Comparison of ENCODE assay signal across 34 cellular contexts in genomic region chr20:6055981-6056569, GRCh38. TPM values are rescaled to one million over a fixed set of nuclear protein-coding genes. Genes with fewer than 3 reads are reported as not detected.
DNase-seq lines count a peak whose midpoint lies in the region; ATAC-seq, FAIRE-seq and TF ChIP-seq lines count a peak whose summit lies in the region.
"Had no signal": no experiment of that assay in that cellular context is flagged by ENCODE, and none has a peak within 500 bp of the region (broad histone marks: within the 10 kb centered on the region; RNA-seq: fewer than 3 reads in every experiment).

No MANE protein-coding gene starts in this region.

- no peak overlapping the region for H3K4me3 ChIP-seq in GM12864 (ENCODE audit: low read depth, low read length)
- H3K4me3 ChIP-seq in HUES6 (ENCODE audit: low read depth, low read length): no peak overlapping the region
- no peak overlapping the region for H3K4me3 ChIP-seq in HepG2 (replicated peaks in 1 of 3; ENCODE audit: insufficient read depth in 1 of 3, low read depth in 2 of 3, low read length in 3 of 3)
- no peak overlapping the region for H3K4me3 ChIP-seq in smooth muscle cell
- no peak overlapping the region for H3K4me3 ChIP-seq in left lung
- H3K4me3 ChIP-seq: adrenal gland, esophagus squamous epithelium, pancreas, skin epidermis, suprapubic skin, uterus had no signal

- TF ChIP-seq EP300 in HepG2 (IDR thresholded peaks at IDR 0.05; ENCODE audit: low read depth in 2 of 2, low read length in 2 of 2): no peak
- no peak for TF ChIP-seq EP300 in HepG2 (CRISPR knock-in tag; IDR thresholded peaks at IDR 0.05; ENCODE audit: borderline replicate concordance)

- no peaks in the 10 kb centered on the region for H3K36me3 Mint-ChIP-seq in activated naive CD4-positive, alpha-beta T cell treated with anti-CD3 and anti-CD28 coated beads for 36 hours (ENCODE audit: low read depth)
- no peaks in the 10 kb centered on the region for H3K36me3 Mint-ChIP-seq in activated T-helper 17 cell treated with anti-CD3 and anti-CD28 coated beads, Interleukin-2, amount 50 U/mL, for 72 hours (ENCODE audit: low read depth)
- H3K36me3 Mint-ChIP-seq: activated CD4-positive, alpha-beta memory T cell treated with anti-CD3 and anti-CD28 coated beads for 36 hours; activated naive CD4-positive, alpha-beta T cell treated with anti-CD3 and anti-CD28 coated beads, Interleukin-2, amount 10 ng/mL, durations not matched to agents 7 days and 5 days; brain; stimulated activated naive B cell treated with anti-CD40 and anti-IgM and Interleukin-4, amounts not matched to agents 10 μg/mL and 1 μg/mL and 100 μg/mL, for 72 hours had no signal

- TF ChIP-seq RAD21 in HepG2 (CRISPR knock-in tag; IDR thresholded peaks at IDR 0.05): no peak

- H2AFZ ChIP-seq in HepG2 (ENCODE audit: low read length) (no peak overlapping the region), smooth muscle cell (ENCODE audit: low read depth) (no peak overlapping the region)

- H3F3A ChIP-seq in smooth muscle cell (ENCODE audit: low read depth): peaks cover 7% of the 10 kb centered on the region

- no peaks in the 10 kb centered on the region for H3K9me3 Mint-ChIP-seq in activated naive CD4-positive, alpha-beta T cell treated with anti-CD3 and anti-CD28 coated beads for 36 hours
- peaks cover 2% of the 10 kb centered on the region for H3K9me3 Mint-ChIP-seq in activated T-helper 17 cell treated with anti-CD3 and anti-CD28 coated beads, Interleukin-2, amount 50 U/mL, for 72 hours
- H3K9me3 Mint-ChIP-seq: activated CD4-positive, alpha-beta memory T cell treated with anti-CD3 and anti-CD28 coated beads for 36 hours; activated naive CD4-positive, alpha-beta T cell treated with anti-CD3 and anti-CD28 coated beads, Interleukin-2, amount 10 ng/mL, durations not matched to agents 7 days and 5 days; activated T-helper 1 cell treated with anti-CD3 and anti-CD28 coated beads, Interleukin-12 subunit alpha, Interleukin-12 subunit beta, Interleukin-2, Interleukin-4 antibody, amounts not matched to agents 30 ng/mL and 10 ng/mL and 1 ng/mL, durations not matched to agents 14 hours and 24 hours and 36 hours; neural crest cell; stimulated activated naive B cell treated with anti-CD40 and anti-IgM and Interleukin-4, amounts not matched to agents 10 μg/mL and 1 μg/mL and 100 μg/mL, for 72 hours had no signal

- H3K36me3 ChIP-seq in HUES6 (ENCODE audit: control insufficient read depth, insufficient read depth, low read length): no peaks in the 10 kb centered on the region
- no peaks in the 10 kb centered on the region for H3K36me3 ChIP-seq in HepG2 (replicated peaks in 1 of 2; ENCODE audit: control insufficient read depth in 1 of 2, insufficient read depth in 2 of 2, low read length in 2 of 2)
- H3K36me3 ChIP-seq in smooth muscle cell (ENCODE audit: low read depth): no peaks in the 10 kb centered on the region
- no peaks in the 10 kb centered on the region for H3K36me3 ChIP-seq in left lung
- H3K36me3 ChIP-seq: adrenal gland, esophagus squamous epithelium, pancreas, suprapubic skin, uterus had no signal

- H3K27me3 ChIP-seq in HUES6 (ENCODE audit: control insufficient read depth, insufficient read depth, low read length) (peaks cover 33% of the 10 kb centered on the region), HepG2 (ENCODE audit: control insufficient read depth in 1 of 2, insufficient read depth in 2 of 2, low read length in 2 of 2) (peaks cover 1 to 8% of the 10 kb centered on the region in 2 experiments; a peak in 1 of 5 replicates), smooth muscle cell (ENCODE audit: low read depth) (no peaks in the 10 kb centered on the region), left lung (peaks cover 0 to 49% of the 10 kb centered on the region in 2 donors)
- H3K27me3 ChIP-seq: foreskin keratinocyte, pancreas had no signal

- no peak for TF ChIP-seq POLR2A in HepG2 (IDR thresholded peaks at IDR 0.05; ENCODE audit: insufficient read depth in 1 of 2, low read depth in 2 of 2, low read length in 2 of 2)

- H3K27ac Mint-ChIP-seq in activated naive CD4-positive, alpha-beta T cell treated with anti-CD3 and anti-CD28 coated beads for 36 hours: no peak overlapping the region
- no peak overlapping the region for H3K27ac Mint-ChIP-seq in activated T-helper 17 cell treated with anti-CD3 and anti-CD28 coated beads, Interleukin-2, amount 50 U/mL, for 72 hours
- H3K27ac Mint-ChIP-seq: activated CD4-positive, alpha-beta memory T cell treated with anti-CD3 and anti-CD28 coated beads for 36 hours; activated naive CD4-positive, alpha-beta T cell treated with anti-CD3 and anti-CD28 coated beads, Interleukin-2, amount 10 ng/mL, durations not matched to agents 7 days and 5 days; activated T-helper 1 cell treated with anti-CD3 and anti-CD28 coated beads, Interleukin-12 subunit alpha, Interleukin-12 subunit beta, Interleukin-2, Interleukin-4 antibody, amounts not matched to agents 30 ng/mL and 10 ng/mL and 1 ng/mL, durations not matched to agents 14 hours and 24 hours and 36 hours; brain; stimulated activated naive B cell treated with anti-CD40 and anti-IgM and Interleukin-4, amounts not matched to agents 10 μg/mL and 1 μg/mL and 100 μg/mL, for 72 hours had no signal

- ATAC-seq in HepG2 (peak; percentile 11), left lung (no peak)
- no peak for ATAC-seq in activated T-helper 17 cell treated with anti-CD3 and anti-CD28 coated beads, Interleukin-2, amount 50 U/mL, for 72 hours (replicated peaks)
- ATAC-seq: foreskin keratinocyte; Panc1; pancreas; stimulated activated naive B cell treated with anti-CD40 and anti-IgM and Interleukin-4, amounts not matched to agents 10 μg/mL and 1 μg/mL and 100 μg/mL, for 72 hours had no signal

- H3K9ac ChIP-seq in HUES6 (ENCODE audit: low read length): peak overlapping the region; percentile 62
- no peak overlapping the region for H3K9ac ChIP-seq in HepG2 (ENCODE audit: insufficient read depth, low read depth, low read length)
- peak overlapping the region; percentile 67 for H3K9ac ChIP-seq in smooth muscle cell (ENCODE audit: low read depth)

- intact Hi-C loops in HepG2 (cut with micrococcal nuclease; ENCODE audit: unreplicated experiment) (no loop called here), left lung (cut with DNase I) (no loop called here)
- intact Hi-C loops in activated naive CD4-positive, alpha-beta T cell treated with anti-CD3 and anti-CD28 coated beads for 36 hours (cut with micrococcal nuclease): no loop called here

- no peaks in the 10 kb centered on the region for H3K9me3 ChIP-seq in HUES6 (ENCODE audit: control insufficient read depth, insufficient read depth, low read depth, low read length)
- no peaks in the 10 kb centered on the region for H3K9me3 ChIP-seq in HepG2 (ENCODE audit: low read length)
- no peaks in the 10 kb centered on the region for H3K9me3 ChIP-seq in smooth muscle cell (replicated peaks; ENCODE audit: low read depth)
- H3K9me3 ChIP-seq in left lung: no peaks in the 10 kb centered on the region
- H3K9me3 ChIP-seq: adrenal gland, esophagus squamous epithelium, pancreas, suprapubic skin, uterus had no signal

- H3K4me1 ChIP-seq in HUES6 (ENCODE audit: control insufficient read depth, insufficient read depth, low read length): peaks cover 29% of the 10 kb centered on the region
- H3K4me1 ChIP-seq in HepG2 (ENCODE audit: insufficient read depth, low read length): peaks cover 48% of the 10 kb centered on the region
- peaks cover 21% of the 10 kb centered on the region for H3K4me1 ChIP-seq in smooth muscle cell (ENCODE audit: low read depth)
- peaks cover 3 to 12% of the 10 kb centered on the region in 2 donors for H3K4me1 ChIP-seq in left lung

- no TSS peak for BruUV-seq in HepG2 (replicated peaks; lab: Mats Ljungman, UMichigan)

- H3K27me3 Mint-ChIP-seq in activated naive CD4-positive, alpha-beta T cell treated with anti-CD3 and anti-CD28 coated beads for 36 hours (ENCODE audit: low read depth): peaks cover 17% of the 10 kb centered on the region
- H3K27me3 Mint-ChIP-seq in activated T-helper 17 cell treated with anti-CD3 and anti-CD28 coated beads, Interleukin-2, amount 50 U/mL, for 72 hours: peaks cover 27% of the 10 kb centered on the region

- in situ Hi-C loops in HepG2 (cut with HindIII; ENCODE audit: extremely low pct_ligation_motif_present, low pct_unique_long_range_greater_than_20kb): no loop called here

- H3K4me1 Mint-ChIP-seq in activated naive CD4-positive, alpha-beta T cell treated with anti-CD3 and anti-CD28 coated beads for 36 hours (ENCODE audit: low read depth): peaks cover 8% of the 10 kb centered on the region
- H3K4me1 Mint-ChIP-seq in activated T-helper 17 cell treated with anti-CD3 and anti-CD28 coated beads, Interleukin-2, amount 50 U/mL, for 72 hours: peaks cover 2% of the 10 kb centered on the region

- H3K4me2 ChIP-seq in HepG2 (ENCODE audit: low read depth, low read length) (no peak overlapping the region), smooth muscle cell (peak overlapping the region; percentile 96)

- H3K27ac ChIP-seq in HUES6 (ENCODE audit: low read depth, low read length) (no peak overlapping the region; the same call in 1 of the 2 replicates), HepG2 (ENCODE audit: extremely low read length, insufficient read depth, low read length) (no peak overlapping the region), smooth muscle cell (ENCODE audit: low read depth) (peak overlapping the region; percentile 92), left lung (no peak overlapping the region)
- H3K27ac ChIP-seq: adrenal gland, esophagus squamous epithelium, foreskin keratinocyte, HL-60, pancreas, skin epidermis, suprapubic skin, uterus had no signal

- CTCF ChIA-PET in HepG2 (lab: Yijun Ruan, JAX; ENCODE audit: low intra/inter-chr PET ratio, low total read pairs): no interaction called here
- CTCF ChIA-PET in activated naive CD4-positive, alpha-beta T cell treated with anti-CD3 and anti-CD28 coated beads for 36 hours (lab: Charles Lee): interaction anchor here (0.6 kb wide), 1 partner anchor 54 kb away, joined by 4 read pairs; no protein-coding TSS in a partner anchor

- POLR2A ChIA-PET in HepG2 (lab: Yijun Ruan, JAX): no interaction called here

- FAIRE-seq in HepG2 (lab: Jason Lieb, UNC): no peak
- FAIRE-seq: endometrium, pancreas had no signal

- TF ChIP-seq CTCF in GM12864 (IDR thresholded peaks at IDR 0.05; ENCODE audit: low read depth, low read length, missing control alignments) (peak; percentile 5), HepG2 (CRISPR knock-in tag; IDR thresholded peaks at IDR 0.05) (no peak), smooth muscle cell (IDR thresholded peaks at IDR 0.05; ENCODE audit: borderline replicate concordance, insufficient read depth, poor library complexity, severe bottlenecking) (peak; percentile 5), left lung (IDR thresholded peaks at IDR 0.05) (no peak)

- H4K20me1 ChIP-seq in HepG2 (ENCODE audit: insufficient read depth, low read length) (no peaks in the 10 kb centered on the region), smooth muscle cell (ENCODE audit: low read depth) (no peaks in the 10 kb centered on the region)

- H3K79me2 ChIP-seq in HepG2 (ENCODE audit: insufficient read depth, low read length) (no peaks in the 10 kb centered on the region), smooth muscle cell (ENCODE audit: low read depth) (peaks cover 5% of the 10 kb centered on the region)

- WGBS in HepG2 (ENCODE audit: low lambda C conversion rate): 85% methylated on average over 9 of the region's 9 CpGs
- 76% methylated on average over 9 of the region's 9 CpGs for WGBS in smooth muscle cell (ENCODE audit: low lambda C conversion rate)

- no peak for DNase-seq in GM12864 (ENCODE audit: low read depth)
- DNase-seq in HepG2 (ENCODE audit: low spot score): no peak
- no peak for DNase-seq in smooth muscle cell (lab: John Stamatoyannopoulos, UW; ENCODE audit: unreplicated experiment)
- no peak for DNase-seq in activated naive CD4-positive, alpha-beta T cell treated with anti-CD3 and anti-CD28 coated beads for 36 hours
- DNase-seq in left lung: no peak
- DNase-seq: activated CD4-positive, alpha-beta memory T cell treated with anti-CD3 and anti-CD28 coated beads for 36 hours; activated CD4-positive, alpha-beta T cell treated with anti-CD3 and anti-CD28 coated beads for 1 hour; activated CD8-positive, alpha-beta memory T cell treated with anti-CD3 and anti-CD28 coated beads, Interleukin-2, amount 50 U/mL, for 4 hours; activated naive CD4-positive, alpha-beta T cell treated with anti-CD3 and anti-CD28 coated beads, Interleukin-2, amount 10 ng/mL, durations not matched to agents 7 days and 5 days; adrenal gland; cerebellar nuclear complex; esophagus squamous epithelium; foreskin keratinocyte; NCI-H1436; NCI-H2081; NCI-H526; pancreas; SHP77 treated with DMSO at 0.1 percent for 48 hours; stimulated activated naive B cell treated with anti-CD40 and anti-IgM and Interleukin-4, amounts not matched to agents 10 μg/mL and 1 μg/mL and 100 μg/mL, for 72 hours; uterus had no signal

- H3K4me3 Mint-ChIP-seq in activated naive CD4-positive, alpha-beta T cell treated with anti-CD3 and anti-CD28 coated beads for 36 hours: no peak overlapping the region
- H3K4me3 Mint-ChIP-seq in activated T-helper 17 cell treated with anti-CD3 and anti-CD28 coated beads, Interleukin-2, amount 50 U/mL, for 72 hours: no peak overlapping the region
- H3K4me3 Mint-ChIP-seq: activated CD4-positive, alpha-beta memory T cell treated with anti-CD3 and anti-CD28 coated beads for 36 hours; activated naive CD4-positive, alpha-beta T cell treated with anti-CD3 and anti-CD28 coated beads, Interleukin-2, amount 10 ng/mL, durations not matched to agents 7 days and 5 days; activated T-helper 1 cell treated with anti-CD3 and anti-CD28 coated beads, Interleukin-12 subunit alpha, Interleukin-12 subunit beta, Interleukin-2, Interleukin-4 antibody, amounts not matched to agents 30 ng/mL and 10 ng/mL and 1 ng/mL, durations not matched to agents 14 hours and 24 hours and 36 hours; brain; neural crest cell; stimulated activated naive B cell treated with anti-CD40 and anti-IgM and Interleukin-4, amounts not matched to agents 10 μg/mL and 1 μg/mL and 100 μg/mL, for 72 hours had no signal

RNA-seq across cellular contexts. Expression of gene LRRN4, which starts 2.2 kb away (rescaled TPM):
- total RNA-seq in HepG2 (2016; rRNA removed; fragmentation: Illumina TruSeq; extraction: Trizol) (0.20 and 0.25 TPM in 2 replicates), smooth muscle cell (0.67 and 3.9 TPM in 2 replicates), left lung (10 to 100 TPM; 26.0 to 44.3 TPM)
- total RNA-seq in HepG2 (2016; cell fraction: cytosol; rRNA removed; fragmentation: Illumina TruSeq; extraction: Trizol; ENCODE audit: low read depth): not detected in 2 replicates
- 0.13 TPM in 1 of 2 replicates, not detected in the other for total RNA-seq in HepG2 (2016; cell fraction: insoluble cytoplasmic fraction; rRNA removed; fragmentation: Illumina TruSeq; extraction: Trizol)
- 0.17 TPM in 1 of 2 replicates, not detected in the other for total RNA-seq in HepG2 (2016; cell fraction: membrane; rRNA removed; fragmentation: Illumina TruSeq; extraction: Trizol)
- total RNA-seq in HepG2 (2016; cell fraction: nucleus; rRNA removed; fragmentation: Illumina TruSeq; extraction: Trizol): 0.22 TPM in 1 of 2 replicates, not detected in the other
- polyA plus RNA-seq in HepG2 (2011; rRNA removed) (0.10 and 0.15 TPM in 2 replicates), smooth muscle cell (3.9 and 5.7 TPM in 2 replicates)
- 0.04 and 0.15 TPM in 2 replicates for polyA plus RNA-seq in HepG2 (2011; cell fraction: cytosol; rRNA removed)
- 0.19 TPM in 2 replicates for polyA plus RNA-seq in HepG2 (2011; cell fraction: nucleus; rRNA removed)
- polyA plus RNA-seq in HepG2 (2012): 0.07 and 0.11 TPM in 2 replicates
- 0.03 and 0.06 TPM in 2 replicates for polyA plus RNA-seq in HepG2 (2016; cell fraction: cytosol; fragmentation: Illumina TruSeq; extraction: Trizol; ENCODE audit: low read depth)
- 0.20 and 0.35 TPM in 2 replicates for polyA plus RNA-seq in HepG2 (2016; cell fraction: insoluble cytoplasmic fraction; fragmentation: Illumina TruSeq; extraction: Trizol; ENCODE audit: low read depth)
- 0.07 TPM in 1 of 2 replicates, not detected in the other for polyA plus RNA-seq in HepG2 (2016; cell fraction: membrane; fragmentation: Illumina TruSeq; extraction: Trizol; ENCODE audit: low read depth)
- polyA plus RNA-seq in HepG2 (2016; cell fraction: nucleus; fragmentation: Illumina TruSeq; extraction: Trizol; ENCODE audit: insufficient read depth, low read depth): 0.28 and 0.33 TPM in 2 replicates
- 0.44 TPM in 1 of 2 replicates, not detected in the other for polyA minus RNA-seq in HepG2 (2011; rRNA and poly(A)+ RNA removed; ENCODE audit: low replicate concordance)
- polyA minus RNA-seq in HepG2 (2011; cell fraction: cytosol; rRNA and poly(A)+ RNA removed): 0.18 TPM in 1 of 2 replicates, not detected in the other
- 0.12 and 0.13 TPM in 2 replicates for polyA minus RNA-seq in HepG2 (2011; cell fraction: nucleus; rRNA and poly(A)+ RNA removed)
- total RNA-seq in activated naive CD4-positive, alpha-beta T cell treated with anti-CD3 and anti-CD28 coated beads for 36 hours: not detected
- not detected for total RNA-seq in activated T-helper 17 cell treated with anti-CD3 and anti-CD28 coated beads, Interleukin-2, amount 50 U/mL, for 72 hours
- total RNA-seq: activated CD4-positive, alpha-beta memory T cell treated with anti-CD3 and anti-CD28 coated beads for 36 hours; activated T-helper 1 cell treated with anti-CD3 and anti-CD28 coated beads, Interleukin-12 subunit alpha, Interleukin-12 subunit beta, Interleukin-2, Interleukin-4 antibody, amounts not matched to agents 30 ng/mL and 10 ng/mL and 1 ng/mL, durations not matched to agents 14 hours and 24 hours and 36 hours; dermis microvascular lymphatic vessel endothelial cell; G401; lung microvascular endothelial cell; neural crest cell; T-helper 2 cell treated with Interferon-gamma antibody and Interleukin-4, amounts not matched to agents 100 ng/mL and 5 ng/mL, for 36 hours had no signal

RNA-seq across cellular contexts. Expression of gene CRLS1, which starts 50.2 kb away (rescaled TPM):
- total RNA-seq in HepG2 (2016; rRNA removed; fragmentation: Illumina TruSeq; extraction: Trizol): 281 and 337 TPM in 2 replicates
- total RNA-seq in HepG2 (2016; cell fraction: cytosol; rRNA removed; fragmentation: Illumina TruSeq; extraction: Trizol; ENCODE audit: low read depth): 75.0 and 86.3 TPM in 2 replicates
- 288 and 374 TPM in 2 replicates for total RNA-seq in HepG2 (2016; cell fraction: insoluble cytoplasmic fraction; rRNA removed; fragmentation: Illumina TruSeq; extraction: Trizol)
- 243 and 244 TPM in 2 replicates for total RNA-seq in HepG2 (2016; cell fraction: membrane; rRNA removed; fragmentation: Illumina TruSeq; extraction: Trizol)
- 171 and 177 TPM in 2 replicates for total RNA-seq in HepG2 (2016; cell fraction: nucleus; rRNA removed; fragmentation: Illumina TruSeq; extraction: Trizol)
- polyA plus RNA-seq in HepG2 (2011; rRNA removed): 188 and 295 TPM in 2 replicates
- polyA plus RNA-seq in HepG2 (2011; cell fraction: cytosol; rRNA removed): 117 and 135 TPM in 2 replicates
- polyA plus RNA-seq in HepG2 (2011; cell fraction: nucleus; rRNA removed): 60.7 and 71.4 TPM in 2 replicates
- 64.0 and 97.7 TPM in 2 replicates for polyA plus RNA-seq in HepG2 (2012)
- 86.8 and 106 TPM in 2 replicates for polyA plus RNA-seq in HepG2 (2016; cell fraction: cytosol; fragmentation: Illumina TruSeq; extraction: Trizol; ENCODE audit: low read depth)
- 279 and 309 TPM in 2 replicates for polyA plus RNA-seq in HepG2 (2016; cell fraction: insoluble cytoplasmic fraction; fragmentation: Illumina TruSeq; extraction: Trizol; ENCODE audit: low read depth)
- polyA plus RNA-seq in HepG2 (2016; cell fraction: membrane; fragmentation: Illumina TruSeq; extraction: Trizol; ENCODE audit: low read depth): 174 and 198 TPM in 2 replicates
- polyA plus RNA-seq in HepG2 (2016; cell fraction: nucleus; fragmentation: Illumina TruSeq; extraction: Trizol; ENCODE audit: insufficient read depth, low read depth): 265 and 274 TPM in 2 replicates
- 26.0 and 94.6 TPM in 2 replicates for polyA minus RNA-seq in HepG2 (2011; rRNA and poly(A)+ RNA removed; ENCODE audit: low replicate concordance)
- 47.1 and 47.6 TPM in 2 replicates for polyA minus RNA-seq in HepG2 (2011; cell fraction: cytosol; rRNA and poly(A)+ RNA removed)
- polyA minus RNA-seq in HepG2 (2011; cell fraction: nucleus; rRNA and poly(A)+ RNA removed): 58.6 and 95.4 TPM in 2 replicates
- total RNA-seq in smooth muscle cell: 55.6 and 76.3 TPM in 2 replicates
- 43.6 and 50.9 TPM in 2 replicates for polyA plus RNA-seq in smooth muscle cell
- total RNA-seq in activated naive CD4-positive, alpha-beta T cell treated with anti-CD3 and anti-CD28 coated beads for 36 hours: 10 to 100 TPM; 30.3 to 32.4 TPM
- 10 to 100 TPM; 27.5 to 49.9 TPM for total RNA-seq in activated T-helper 17 cell treated with anti-CD3 and anti-CD28 coated beads, Interleukin-2, amount 50 U/mL, for 72 hours
- total RNA-seq in left lung: 10 to 100 TPM; 45.1 to 51.7 TPM

Comparison
In these comparisons a context has a peak if more than half of its experiments do, and no peak if none do; other contexts are left out.
1. CTCF ChIP-seq: peak in GM12864 (single experiment) and smooth muscle cell (single experiment); none in HepG2 (single experiment) and left lung (0 of 2).